In genomic region chr4:16693040-16693506, GRCh38 we compare ENCODE assay signal across 26 cellular contexts.
A peak's percentile ranks its signal among the peaks of the same experiment; 100 is the strongest.
DNase-seq lines count a peak whose midpoint lies in the region; ATAC-seq and TF ChIP-seq lines count a peak whose summit lies in the region.
"Had no signal": no experiment of that assay in that cellular context is flagged by ENCODE, and none has a peak within 500 bp of the region (broad histone marks: within the 10 kb centered on the region; RNA-seq: fewer than 3 reads in every experiment).

No MANE protein-coding gene starts in this region.

- no peak overlapping the region for H3K4me3 Mint-ChIP-seq in nephron
- H3K4me3 Mint-ChIP-seq: activated CD4-positive, alpha-beta memory T cell treated with anti-CD3 and anti-CD28 coated beads, Interleukin-2, amount 10 ng/mL, durations not matched to agents 7 days and 5 days; activated naive CD4-positive, alpha-beta T cell treated with anti-CD3 and anti-CD28 coated beads, Interleukin-2, amount 50 U/mL, for 24 hours; activated T-cell treated with anti-CD3 and anti-CD28 coated beads, Interleukin-2, amount 50 U/mL, for 4 hours; dendritic cell treated with granulocyte-macrophage colony-stimulating factor and Interleukin-4, amounts not matched to agents 40 ng/mL and 50 ng/mL, for 4 days had no signal

- H3K4me3 ChIP-seq in dorsolateral prefrontal cortex (no peak overlapping the region), uterus (no peak overlapping the region)
- H3K4me3 ChIP-seq: BLaER1, left lung, skin epidermis, suprapubic skin had no signal

- no peaks in the 10 kb centered on the region for H3K27me3 Mint-ChIP-seq in nephron (ENCODE audit: low read depth)
- H3K27me3 Mint-ChIP-seq: activated CD4-positive, alpha-beta memory T cell treated with anti-CD3 and anti-CD28 coated beads, Interleukin-2, amount 10 ng/mL, durations not matched to agents 7 days and 5 days; dendritic cell treated with granulocyte-macrophage colony-stimulating factor and Interleukin-4, amounts not matched to agents 40 ng/mL and 50 ng/mL, for 4 days had no signal

- TF ChIP-seq POLR2A in uterus (IDR thresholded peaks at IDR 0.05) = no peak

- no peaks in the 10 kb centered on the region for H3K4me1 ChIP-seq in uterus
- H3K4me1 ChIP-seq: BLaER1, left lung, parathyroid adenoma had no signal

- H3K9me3 Mint-ChIP-seq in nephron = no peaks in the 10 kb centered on the region
- H3K9me3 Mint-ChIP-seq: activated CD4-positive, alpha-beta memory T cell treated with anti-CD3 and anti-CD28 coated beads, Interleukin-2, amount 10 ng/mL, durations not matched to agents 7 days and 5 days; activated naive CD4-positive, alpha-beta T cell treated with anti-CD3 and anti-CD28 coated beads, Interleukin-2, amount 50 U/mL, for 24 hours; activated T-cell treated with anti-CD3 and anti-CD28 coated beads, Interleukin-2, amount 50 U/mL, for 4 hours had no signal

- ATAC-seq in Right ventricle myocardium inferior = peak; percentile 55
- ATAC-seq: activated T-cell treated with anti-CD3 and anti-CD28 coated beads, Interleukin-2, amount 50 U/mL, for 4 hours; left lung had no signal

- H3K36me3 ChIP-seq in uterus = no peaks in the 10 kb centered on the region
- H3K36me3 ChIP-seq: BLaER1, brain microvascular endothelial cell, left lung, suprapubic skin, WERI-Rb-1 had no signal

- DNase-seq in Right ventricle myocardium inferior (ENCODE audit: missing footprints) (no peak), cardiac septum (ENCODE audit: low spot score) (no peak), dorsolateral prefrontal cortex (no peak), uterus (peak; percentile 83 to 84), NCI-H1436 treated with DMSO at 0.1 percent for 48 hours (lab: John Stamatoyannopoulos, UW) (no peak), LoVo (ENCODE audit: low spot score) (no peak), NCI-H82 (lab: John Stamatoyannopoulos, UW) (no peak)
- DNase-seq: 8988T; activated CD4-positive, alpha-beta memory T cell treated with anti-CD3 and anti-CD28 coated beads, Interleukin-2, amount 10 ng/mL, durations not matched to agents 7 days and 5 days; activated T-cell treated with anti-CD3 and anti-CD28 coated beads, Interleukin-2, amount 50 U/mL, for 4 hours; brain microvascular endothelial cell; DMS 273 treated with DMSO at 0.1 percent for 48 hours; Karpas-422; left lung; NCI-H1436; RPMI8226; T-helper 1 cell; WERI-Rb-1 had no signal

- H3K9me3 ChIP-seq in uterus = no peaks in the 10 kb centered on the region
- H3K9me3 ChIP-seq: BLaER1, left lung, suprapubic skin had no signal

- no peaks in the 10 kb centered on the region for H3K27me3 ChIP-seq in dorsolateral prefrontal cortex
- no peaks in the 10 kb centered on the region for H3K27me3 ChIP-seq in uterus
- H3K27me3 ChIP-seq: BLaER1, brain microvascular endothelial cell, left lung, suprapubic skin had no signal

- H3K27ac ChIP-seq in dorsolateral prefrontal cortex = peak overlapping the region in 47 of 59 donors; percentile 10 to 86 (median 63)
- H3K27ac ChIP-seq in uterus = peak overlapping the region; percentile 79 to 85
- H3K27ac ChIP-seq: BLaER1, brain microvascular endothelial cell, epithelial cell of prostate, left lung, parathyroid adenoma, suprapubic skin, WERI-Rb-1 had no signal

- H3K36me3 Mint-ChIP-seq in nephron (ENCODE audit: low read depth) = peaks cover 46% of the 10 kb centered on the region
- H3K36me3 Mint-ChIP-seq: activated naive CD4-positive, alpha-beta T cell treated with anti-CD3 and anti-CD28 coated beads, Interleukin-2, amount 50 U/mL, for 24 hours had no signal

- intact Hi-C loops in Right ventricle myocardium inferior (cut with DNase I) = no loop called here
- intact Hi-C loops in cardiac septum (cut with DNase I) = no loop called here
- intact Hi-C loops in dorsolateral prefrontal cortex (cut with DNase I) = no loop called here
- intact Hi-C loops in uterus (cut with DNase I; ENCODE audit: low total_unique reads) = no loop called here

- H3K27ac Mint-ChIP-seq in nephron = peak overlapping the region; percentile 87 to 97 (median 94)
- H3K27ac Mint-ChIP-seq: activated CD4-positive, alpha-beta memory T cell treated with anti-CD3 and anti-CD28 coated beads, Interleukin-2, amount 10 ng/mL, durations not matched to agents 7 days and 5 days; activated naive CD4-positive, alpha-beta T cell treated with anti-CD3 and anti-CD28 coated beads, Interleukin-2, amount 50 U/mL, for 24 hours; dendritic cell treated with granulocyte-macrophage colony-stimulating factor and Interleukin-4, amounts not matched to agents 40 ng/mL and 50 ng/mL, for 4 days had no signal

- no peak for TF ChIP-seq CTCF in dorsolateral prefrontal cortex (IDR thresholded peaks at IDR 0.05 in 54 of 56, conservative IDR thresholded peaks at IDR 0.05 in 2 of 56; ENCODE audit: low read depth in 1 of 56, partially characterized antibody in 56 of 56)
- TF ChIP-seq CTCF in nephron (IDR thresholded peaks at IDR 0.05; ENCODE audit: unreplicated experiment in 3 of 3) = no peak
- TF ChIP-seq CTCF in uterus (IDR thresholded peaks at IDR 0.05) = no peak

- H3K4me1 Mint-ChIP-seq in nephron = peaks cover 48% of the 10 kb centered on the region
- H3K4me1 Mint-ChIP-seq: activated CD4-positive, alpha-beta memory T cell treated with anti-CD3 and anti-CD28 coated beads, Interleukin-2, amount 10 ng/mL, durations not matched to agents 7 days and 5 days; activated naive CD4-positive, alpha-beta T cell treated with anti-CD3 and anti-CD28 coated beads, Interleukin-2, amount 50 U/mL, for 24 hours had no signal

Comparison
In these comparisons a context has a peak if more than half of its experiments do, and no peak if none do; other contexts are left out.
1. DNase-seq: peak in uterus (2 of 2); none in Right ventricle myocardium inferior (single experiment), cardiac septum (single experiment), dorsolateral prefrontal cortex (0 of 10), NCI-H1436 treated with DMSO at 0.1 percent for 48 hours (single experiment), LoVo (single experiment) and NCI-H82 (single experiment).